8 cellular contexts compared by ENCODE assay signal in the genomic region with DNA sequence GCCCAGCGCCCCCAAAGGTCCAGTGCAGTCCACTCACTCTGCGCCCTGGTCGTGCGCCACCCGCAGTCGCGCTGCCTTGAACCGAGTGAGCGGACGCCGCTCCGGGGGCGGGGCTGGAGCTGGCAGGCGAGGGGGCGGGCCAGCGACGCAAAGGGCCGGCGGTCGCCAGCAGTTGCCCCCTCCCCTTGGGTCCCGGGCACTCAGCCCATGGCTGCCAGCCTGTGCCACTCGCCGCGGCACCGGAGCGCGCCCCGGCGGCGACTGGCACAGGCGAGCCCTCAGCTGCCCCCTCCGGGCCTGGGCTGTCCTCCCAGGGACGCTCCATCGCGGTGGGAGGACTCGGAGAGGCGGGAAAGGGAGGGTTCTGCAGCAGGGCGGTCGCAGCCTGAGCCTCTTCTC. TPM values are rescaled to one million over a fixed set of nuclear protein-coding genes. Genes with fewer than 3 reads are reported as not detected.
DNase-seq lines count a peak whose midpoint lies in the region; ATAC-seq and TF ChIP-seq lines count a peak whose summit lies in the region.

A gene with protein sequence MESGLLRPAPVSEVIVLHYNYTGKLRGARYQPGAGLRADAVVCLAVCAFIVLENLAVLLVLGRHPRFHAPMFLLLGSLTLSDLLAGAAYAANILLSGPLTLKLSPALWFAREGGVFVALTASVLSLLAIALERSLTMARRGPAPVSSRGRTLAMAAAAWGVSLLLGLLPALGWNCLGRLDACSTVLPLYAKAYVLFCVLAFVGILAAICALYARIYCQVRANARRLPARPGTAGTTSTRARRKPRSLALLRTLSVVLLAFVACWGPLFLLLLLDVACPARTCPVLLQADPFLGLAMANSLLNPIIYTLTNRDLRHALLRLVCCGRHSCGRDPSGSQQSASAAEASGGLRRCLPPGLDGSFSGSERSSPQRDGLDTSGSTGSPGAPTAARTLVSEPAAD (minus strand): TSS at position 87 of the 399 bp plus-strand sequence. CDS start 2,436 bp downstream, outside the sequence.

- peak within 1 kb of the TSS; percentile 90 for H3K27ac Mint-ChIP-seq in nephron progenitor cell

- H3K9me3 Mint-ChIP-seq in nephron progenitor cell = no peaks in the 10 kb centered on the region

- in situ Hi-C loops in SK-MEL-5 (cut with HindIII; ENCODE audit: low pct_unique_long_range_greater_than_20kb, low sequenced_read_pairs) = no loop called here

- peak within 1 kb of the TSS; percentile 46 for H3K27ac ChIP-seq in epithelial cell of prostate

- ATAC-seq in GM21515 (IDR thresholded peaks at IDR 0.05; ENCODE audit: unreplicated experiment) = no peak
- ATAC-seq in HG02678 (IDR thresholded peaks at IDR 0.05; ENCODE audit: unreplicated experiment) = no peak
- no peak for ATAC-seq in GM19455 (IDR thresholded peaks at IDR 0.05; ENCODE audit: unreplicated experiment)

- DNase-seq in activated gamma-delta T cell (lab: John Stamatoyannopoulos, UW) (peak; percentile 51), activated gamma-delta T cell treated with Interleukin-2 at 50 U/mL for 16 hours (no peak), SK-MEL-5 (ENCODE audit: low read depth, low spot score) (peak; percentile 15), epithelial cell of prostate (ENCODE audit: low read depth, low spot score) (no peak), nephron progenitor cell (peak; percentile 73)

- peak within 1 kb of the TSS; percentile 92 for H3K4me3 Mint-ChIP-seq in nephron progenitor cell

- no peak for TF ChIP-seq CTCF in nephron progenitor cell (IDR thresholded peaks at IDR 0.05)

- peaks cover 46% of the 10 kb centered on the region for H3K4me1 Mint-ChIP-seq in nephron progenitor cell

- peaks cover 46% of the 10 kb centered on the region for H3K27me3 Mint-ChIP-seq in nephron progenitor cell (ENCODE audit: low read depth, poor library complexity)

- H3K36me3 Mint-ChIP-seq in nephron progenitor cell (ENCODE audit: low read depth) = peaks cover 11% of the 10 kb centered on the region

RNA-seq across cellular contexts. Expression of the gene that starts here (rescaled TPM):
- total RNA-seq in SK-MEL-5 (2014; rRNA removed; shearing (Covaris generic)) = 2.6 and 3.2 TPM in 2 replicates
- 3.5 and 4.3 TPM in 2 replicates for polyA plus RNA-seq in SK-MEL-5 (2015; cell fraction: cytosol; rRNA removed)
- 0.25 and 0.66 TPM in 2 replicates for polyA plus RNA-seq in SK-MEL-5 (2015; cell fraction: nucleus; rRNA removed)

Comparison
In these comparisons a context has a peak if more than half of its experiments do, and no peak if none do; other contexts are left out.
1. DNase-seq: peak in activated gamma-delta T cell (single experiment), SK-MEL-5 (single experiment) and nephron progenitor cell (single experiment); none in activated gamma-delta T cell treated with Interleukin-2 at 50 U/mL for 16 hours (single experiment) and epithelial cell of prostate (single experiment).